ENCODE assay signal across 8 cellular contexts in the genomic region with DNA sequence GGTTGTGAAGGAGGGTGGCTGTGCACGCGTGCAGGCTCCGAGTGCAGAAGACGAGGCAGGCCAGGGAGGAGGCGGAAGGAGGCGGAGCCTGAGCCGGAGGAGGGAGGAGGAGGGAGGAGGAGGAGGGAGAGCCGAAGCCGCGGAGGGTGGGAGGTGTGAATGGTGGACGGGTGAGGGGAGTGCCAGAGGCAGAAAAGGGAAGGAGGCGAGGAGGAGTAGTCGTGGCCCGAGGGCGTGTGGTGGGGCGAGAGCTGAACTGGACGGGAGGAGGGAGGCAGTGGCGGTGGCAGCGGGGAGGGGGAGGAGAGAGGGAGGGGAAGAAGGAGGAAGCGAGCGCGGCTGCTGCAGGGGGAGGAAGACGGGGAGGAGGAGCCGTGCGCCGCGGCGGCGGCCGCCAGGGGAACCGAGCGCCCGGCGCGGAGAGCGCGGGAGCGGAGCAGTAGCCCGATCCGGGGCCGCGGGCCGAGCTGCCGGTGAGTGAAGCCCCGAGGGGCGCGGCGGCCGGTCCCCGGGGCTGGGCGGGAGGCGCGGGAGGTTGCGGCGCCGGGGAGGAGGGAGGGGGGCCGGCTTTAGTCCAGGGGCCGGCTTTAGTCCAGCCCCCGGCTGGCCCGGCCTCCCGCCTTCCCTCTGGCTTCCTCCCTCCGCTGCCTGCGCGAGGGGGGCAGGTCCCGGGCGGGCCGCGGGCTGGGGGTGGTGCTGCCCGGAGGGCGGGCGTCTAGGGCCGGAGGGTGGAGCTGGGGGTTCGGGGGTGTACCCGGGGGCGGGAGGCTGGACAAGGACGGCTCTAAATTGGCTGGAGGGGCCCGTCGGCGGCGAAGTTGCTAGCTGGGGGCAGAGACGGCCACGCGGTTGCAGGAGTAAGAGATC. TPM values are rescaled to one million over a fixed set of nuclear protein-coding genes. Genes with fewer than 3 reads are reported as not detected.
DNase-seq lines count a peak whose midpoint lies in the region; ATAC-seq and TF ChIP-seq lines count a peak whose summit lies in the region.

A gene (plus strand): TSS at position 815 of the 867 bp plus-strand sequence. CDS start 661 bp downstream, outside the sequence.

- H3K9me3 Mint-ChIP-seq in activated T-helper 17 cell treated with anti-CD3 and anti-CD28 coated beads, Interleukin-2, amount 50 U/mL, for 72 hours: no peaks in the 10 kb centered on the region
- H3K9me3 Mint-ChIP-seq in nephron: no peaks in the 10 kb centered on the region
- H3K9me3 Mint-ChIP-seq in stimulated activated naive CD8-positive, alpha-beta T cell treated with anti-CD3 and anti-CD28 coated beads, Interleukin-15, Interleukin-2, amounts not matched to agents 100 ng/mL and 50 ng/mL, for 24 hours: no peaks in the 10 kb centered on the region

- TF ChIP-seq CTCF in RWPE1 (conservative IDR thresholded peaks at IDR 0.05; ENCODE audit: low read depth) (no peak), fibroblast of pulmonary artery (IDR thresholded peaks at IDR 0.05; ENCODE audit: low read length, missing control alignments) (no peak), nephron (IDR thresholded peaks at IDR 0.05; ENCODE audit: unreplicated experiment in 3 of 3) (peak; percentile 17 to 30 (median 20))

- CTCF ChIA-PET in RWPE1 (lab: Yijun Ruan, JAX): interaction anchor here (0.6 kb wide), 3 partner anchors 24 to 1586 kb away, joined by 3 to 4 read pairs (median 4); no protein-coding TSS in a partner anchor

- peak within 1 kb of the TSS; percentile 91 for H3K27ac Mint-ChIP-seq in activated T-helper 17 cell treated with anti-CD3 and anti-CD28 coated beads, Interleukin-2, amount 50 U/mL, for 72 hours
- peak within 1 kb of the TSS; percentile 89 to 97 (median 97) for H3K27ac Mint-ChIP-seq in nephron
- peak within 1 kb of the TSS; percentile 79 for H3K27ac Mint-ChIP-seq in stimulated activated naive CD8-positive, alpha-beta T cell treated with anti-CD3 and anti-CD28 coated beads, Interleukin-15, Interleukin-2, amounts not matched to agents 100 ng/mL and 50 ng/mL, for 24 hours

- H3K4me1 Mint-ChIP-seq in activated T-helper 17 cell treated with anti-CD3 and anti-CD28 coated beads, Interleukin-2, amount 50 U/mL, for 72 hours: peaks cover 13% of the 10 kb centered on the region
- H3K4me1 Mint-ChIP-seq in nephron: peaks cover 57% of the 10 kb centered on the region
- H3K4me1 Mint-ChIP-seq in stimulated activated naive CD8-positive, alpha-beta T cell treated with anti-CD3 and anti-CD28 coated beads, Interleukin-15, Interleukin-2, amounts not matched to agents 100 ng/mL and 50 ng/mL, for 24 hours (ENCODE audit: low read depth): peaks cover 31% of the 10 kb centered on the region

- peak within 1 kb of the TSS; percentile 86 for H3K27ac ChIP-seq in RWPE1

- DNase-seq in DMS79 treated with DMSO at 0.1 percent for 48 hours (lab: John Stamatoyannopoulos, UW): peak; percentile 44
- peak; percentile 56 for DNase-seq in KG1 (lab: John Stamatoyannopoulos, UW)
- DNase-seq in RWPE1 (ENCODE audit: low spot score): peak; percentile 74
- DNase-seq in fibroblast of pulmonary artery (ENCODE audit: low read depth): peak; percentile 84

- POLR2A ChIA-PET in RWPE1 (lab: Yijun Ruan, JAX; ENCODE audit: low non-redundant PET): no interaction called here

- peak within 1 kb of the TSS; percentile 65 for H3K4me3 ChIP-seq in fibroblast of pulmonary artery (replicated peaks; ENCODE audit: low read depth, low read length)

- no peaks in the 10 kb centered on the region for H3K27me3 Mint-ChIP-seq in activated T-helper 17 cell treated with anti-CD3 and anti-CD28 coated beads, Interleukin-2, amount 50 U/mL, for 72 hours
- no peaks in the 10 kb centered on the region for H3K27me3 Mint-ChIP-seq in nephron (ENCODE audit: low read depth)
- no peaks in the 10 kb centered on the region for H3K27me3 Mint-ChIP-seq in stimulated activated naive CD8-positive, alpha-beta T cell treated with anti-CD3 and anti-CD28 coated beads, Interleukin-15, Interleukin-2, amounts not matched to agents 100 ng/mL and 50 ng/mL, for 24 hours

- peak within 1 kb of the TSS; percentile 91 for H3K4me3 Mint-ChIP-seq in activated T-helper 17 cell treated with anti-CD3 and anti-CD28 coated beads, Interleukin-2, amount 50 U/mL, for 72 hours
- peak within 1 kb of the TSS; percentile 92 to 95 (median 94) for H3K4me3 Mint-ChIP-seq in nephron
- H3K4me3 Mint-ChIP-seq in stimulated activated naive CD8-positive, alpha-beta T cell treated with anti-CD3 and anti-CD28 coated beads, Interleukin-15, Interleukin-2, amounts not matched to agents 100 ng/mL and 50 ng/mL, for 24 hours: peak within 1 kb of the TSS; percentile 85

- H3K36me3 Mint-ChIP-seq in activated T-helper 17 cell treated with anti-CD3 and anti-CD28 coated beads, Interleukin-2, amount 50 U/mL, for 72 hours (ENCODE audit: low read depth): no peaks in the 10 kb centered on the region
- peaks cover 12% of the 10 kb centered on the region for H3K36me3 Mint-ChIP-seq in nephron (ENCODE audit: low read depth)
- no peaks in the 10 kb centered on the region for H3K36me3 Mint-ChIP-seq in stimulated activated naive CD8-positive, alpha-beta T cell treated with anti-CD3 and anti-CD28 coated beads, Interleukin-15, Interleukin-2, amounts not matched to agents 100 ng/mL and 50 ng/mL, for 24 hours (ENCODE audit: low read depth)

- peak; percentile 86 for ATAC-seq in GM21717 (IDR thresholded peaks at IDR 0.05; ENCODE audit: unreplicated experiment)
- peak; percentile 84 for ATAC-seq in activated T-helper 17 cell treated with anti-CD3 and anti-CD28 coated beads, Interleukin-2, amount 50 U/mL, for 72 hours (replicated peaks)

RNA-seq across cellular contexts. Expression of the gene that starts here (rescaled TPM):
- total RNA-seq in activated T-helper 17 cell treated with anti-CD3 and anti-CD28 coated beads, Interleukin-2, amount 50 U/mL, for 72 hours: 10 to 100 TPM; 12.2 to 24.1 TPM

Comparison
In these comparisons a context has a peak if more than half of its experiments do, and no peak if none do; other contexts are left out.
1. Peak in every context shown above with its lines: DNase-seq, ATAC-seq, H3K4me3 ChIP-seq and H3K27ac ChIP-seq.
2. CTCF ChIP-seq: peak in nephron (3 of 3); none in RWPE1 (single experiment) and fibroblast of pulmonary artery (single experiment).